In genomic region chr10:29922226-29922625, GRCh38 we compare ENCODE assay signal across 1 cellular context.
TF ChIP-seq lines count a peak whose summit lies in the region.

No MANE protein-coding gene starts in this region.

TF ChIP-seq in HepG2, 621 proteins besides CTCF, POLR2A, EP300 and RAD21 (continued from another document):
- TF ChIP-seq ZNF503 (CRISPR knock-in tag; IDR thresholded peaks at IDR 0.05) (no peak), RNF219 (CRISPR knock-in tag; IDR thresholded peaks at IDR 0.05) (no peak), FOXO1 (CRISPR knock-in tag; IDR thresholded peaks at IDR 0.05) (no peak), RORA (CRISPR knock-in tag; IDR thresholded peaks at IDR 0.05) (no peak), MEF2D (CRISPR knock-in tag; IDR thresholded peaks at IDR 0.05) (no peak), IRF9 (CRISPR knock-in tag; IDR thresholded peaks at IDR 0.05; ENCODE audit: borderline replicate concordance) (no peak), DMAP1 (CRISPR knock-in tag; IDR thresholded peaks at IDR 0.05) (no peak), ZNF431 (CRISPR knock-in tag; IDR thresholded peaks at IDR 0.05; ENCODE audit: borderline replicate concordance, low read depth) (no peak), HCFC1 (IDR thresholded peaks at IDR 0.05; ENCODE audit: low read depth, low read length) (no peak), ZBTB7B (CRISPR knock-in tag; IDR thresholded peaks at IDR 0.05) (no peak)
- TF ChIP-seq, protein P1, sequence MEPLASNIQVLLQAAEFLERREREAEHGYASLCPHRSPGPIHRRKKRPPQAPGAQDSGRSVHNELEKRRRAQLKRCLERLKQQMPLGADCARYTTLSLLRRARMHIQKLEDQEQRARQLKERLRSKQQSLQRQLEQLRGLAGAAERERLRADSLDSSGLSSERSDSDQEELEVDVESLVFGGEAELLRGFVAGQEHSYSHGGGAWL (CRISPR knock-in tag; IDR thresholded peaks at IDR 0.05), result no peak
- TF ChIP-seq, protein P2, sequence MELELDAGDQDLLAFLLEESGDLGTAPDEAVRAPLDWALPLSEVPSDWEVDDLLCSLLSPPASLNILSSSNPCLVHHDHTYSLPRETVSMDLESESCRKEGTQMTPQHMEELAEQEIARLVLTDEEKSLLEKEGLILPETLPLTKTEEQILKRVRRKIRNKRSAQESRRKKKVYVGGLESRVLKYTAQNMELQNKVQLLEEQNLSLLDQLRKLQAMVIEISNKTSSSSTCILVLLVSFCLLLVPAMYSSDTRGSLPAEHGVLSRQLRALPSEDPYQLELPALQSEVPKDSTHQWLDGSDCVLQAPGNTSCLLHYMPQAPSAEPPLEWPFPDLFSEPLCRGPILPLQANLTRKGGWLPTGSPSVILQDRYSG (CRISPR knock-in tag; IDR thresholded peaks at IDR 0.05), result no peak
- TF ChIP-seq, protein P3, sequence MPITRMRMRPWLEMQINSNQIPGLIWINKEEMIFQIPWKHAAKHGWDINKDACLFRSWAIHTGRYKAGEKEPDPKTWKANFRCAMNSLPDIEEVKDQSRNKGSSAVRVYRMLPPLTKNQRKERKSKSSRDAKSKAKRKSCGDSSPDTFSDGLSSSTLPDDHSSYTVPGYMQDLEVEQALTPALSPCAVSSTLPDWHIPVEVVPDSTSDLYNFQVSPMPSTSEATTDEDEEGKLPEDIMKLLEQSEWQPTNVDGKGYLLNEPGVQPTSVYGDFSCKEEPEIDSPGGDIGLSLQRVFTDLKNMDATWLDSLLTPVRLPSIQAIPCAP (CRISPR knock-in tag; IDR thresholded peaks at IDR 0.05; ENCODE audit: low read depth), result no peak
TF ChIP-seq in HepG2: peak in this region for 0.
